In the genomic region with DNA sequence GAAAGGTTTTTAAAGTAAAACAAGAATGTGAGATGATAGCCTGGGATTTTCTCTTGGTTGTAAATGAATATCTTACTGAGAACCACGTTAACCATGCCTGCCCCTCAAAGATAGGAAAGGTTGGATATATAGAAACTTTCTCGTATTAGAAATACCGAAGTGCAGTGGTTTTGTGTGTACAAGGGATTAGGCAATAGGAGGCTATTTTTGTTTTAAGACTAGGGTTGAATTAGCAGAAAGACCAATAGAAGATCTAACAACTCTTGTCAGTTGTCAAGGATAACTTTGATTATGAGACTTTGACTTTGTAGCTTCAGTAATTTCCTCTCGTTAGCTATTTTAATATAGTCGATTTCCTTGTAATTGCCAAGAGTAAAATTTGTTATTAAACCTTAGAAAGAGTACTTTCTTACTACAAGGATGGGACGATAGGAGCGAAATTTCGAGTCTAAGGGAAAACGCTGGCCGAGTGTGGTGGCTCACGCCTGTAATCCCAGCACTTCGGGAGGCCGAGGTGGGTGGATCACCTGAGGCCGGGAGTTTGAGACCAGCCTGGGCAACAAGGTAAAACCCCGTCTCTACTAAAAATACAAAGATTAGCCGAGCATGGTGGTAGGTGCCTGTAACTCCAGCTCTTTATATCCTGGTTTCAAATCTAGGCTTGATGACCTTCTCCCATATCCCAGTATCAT, we compare ENCODE assay signal across 8 cellular contexts. TPM values are rescaled to one million over a fixed set of nuclear protein-coding genes. Genes with fewer than 3 reads are reported as not detected.
DNase-seq lines count a peak whose midpoint lies in the region; ATAC-seq, FAIRE-seq and TF ChIP-seq lines count a peak whose summit lies in the region.

No MANE protein-coding gene starts in this region.

- FAIRE-seq in K562 (lab: Jason Lieb, UNC) = no peak

- DNase-seq in CD4-positive, alpha-beta T cell = no peak
- DNase-seq in K562 (ENCODE audit: extremely low read depth in 1 of 4, low spot score in 3 of 4) (peak in 1 of 4 experiments; percentile 26), cerebellum (ENCODE audit: low spot score) (no peak), COR-L47 (lab: John Stamatoyannopoulos, UW) (no peak), NCI-H146 treated with DMSO at 0.1 percent for 48 hours (lab: John Stamatoyannopoulos, UW; ENCODE audit: unreplicated experiment) (no peak)
- DNase-seq in activated CD8-positive, alpha-beta memory T cell treated with anti-CD3 and anti-CD28 coated beads for 24 hours = no peak

- peaks cover 36% of the 10 kb centered on the region for H3K4me1 ChIP-seq in KMS-11 (ENCODE audit: low read depth, poor library complexity, severe bottlenecking)
- H3K4me1 ChIP-seq in K562 (replicated peaks in 1 of 2; ENCODE audit: control insufficient read depth in 2 of 2, insufficient read depth in 2 of 2, low read length in 2 of 2) = peaks cover 2 to 8% of the 10 kb centered on the region in 2 experiments; a peak in 2 of 5 replicates
- H3K4me1 ChIP-seq in mononuclear cell (ENCODE audit: insufficient read depth, low read length) = peaks cover 41% of the 10 kb centered on the region

- H3K27me3 ChIP-seq in CD4-positive, alpha-beta T cell (ENCODE audit: control insufficient read depth, insufficient read depth, low read length) = no peaks in the 10 kb centered on the region
- H3K27me3 ChIP-seq in KMS-11 (ENCODE audit: insufficient read depth, low read depth) (no peaks in the 10 kb centered on the region), K562 (ENCODE audit: control insufficient read depth in 2 of 2, insufficient read depth in 2 of 2, low read length in 2 of 2) (no peaks in the 10 kb centered on the region), mononuclear cell (ENCODE audit: insufficient read depth, low read length) (no peaks in the 10 kb centered on the region)

- H3K79me2 ChIP-seq in KMS-11 (ENCODE audit: insufficient read depth, low read depth) (peaks cover 77% of the 10 kb centered on the region), K562 (ENCODE audit: control insufficient read depth, insufficient read depth, low read length) (peaks cover 96% of the 10 kb centered on the region)

- ATAC-seq in CD4-positive, alpha-beta T cell (ENCODE audit: poor library complexity) = no peak
- ATAC-seq in K562 = no peak

- in situ Hi-C loops in K562 (cut with MboI) = no loop called here

- WGBS in K562 (ENCODE audit: insufficient coverage, low coverage, missing lambda C conversion rate) = 5% methylated on average over 15 of the region's 16 CpGs

- H3K4me1 Mint-ChIP-seq in CD4-positive, alpha-beta T cell (ENCODE audit: low read depth) = peaks cover 65% of the 10 kb centered on the region

- H3K9ac ChIP-seq in KMS-11 (peak overlapping the region; percentile 56; the same call in 1 of the 2 replicates), K562 (ENCODE audit: insufficient read depth in 1 of 2, low read depth in 2 of 2, low read length in 2 of 2) (peak overlapping the region; percentile 84 to 98)

- TF ChIP-seq EP300 in K562 (IDR thresholded peaks at IDR 0.05; ENCODE audit: low read length) = no peak

- no peak for TF ChIP-seq POLR2A in K562 (conservative IDR thresholded peaks at IDR 0.05)

- no peaks in the 10 kb centered on the region for H3K9me3 ChIP-seq in CD4-positive, alpha-beta T cell (ENCODE audit: control insufficient read depth, low read length)
- H3K9me3 ChIP-seq in K562 (replicated peaks; ENCODE audit: control insufficient read depth, insufficient read depth, low read depth, low read length) = no peaks in the 10 kb centered on the region
- no peaks in the 10 kb centered on the region for H3K9me3 ChIP-seq in mononuclear cell (ENCODE audit: low read depth, low read length)

- CTCF ChIA-PET in CD4-positive, alpha-beta T cell (lab: Charles Lee) = interaction anchor here (1.1 kb wide), 1 partner anchor 8 kb away, joined by 3 read pairs; no protein-coding TSS in a partner anchor
- CTCF ChIA-PET in K562 (lab: Yijun Ruan, JAX; ENCODE audit: low intra/inter-chr PET ratio) = no interaction called here

- H3K4me3 ChIP-seq in KMS-11 (IDR thresholded peaks at IDR 0.05; ENCODE audit: insufficient read depth, low read depth, low read length) = no peak overlapping the region
- peak overlapping the region; percentile 89 for H3K4me3 ChIP-seq in K562
- peak overlapping the region; percentile 85 for H3K4me3 ChIP-seq in mononuclear cell (ENCODE audit: low read length)

- H3K27ac Mint-ChIP-seq in CD4-positive, alpha-beta T cell = peak overlapping the region; percentile 99

- peaks cover 21% of the 10 kb centered on the region for H3K36me3 Mint-ChIP-seq in CD4-positive, alpha-beta T cell (ENCODE audit: low read depth)

- H3K27me3 Mint-ChIP-seq in CD4-positive, alpha-beta T cell = no peaks in the 10 kb centered on the region

- H3K27ac ChIP-seq in CD4-positive, alpha-beta T cell (ENCODE audit: low read depth, low read length) = peak overlapping the region; percentile 78
- H3K27ac ChIP-seq in KMS-11 (peak overlapping the region; percentile 52), K562 (ENCODE audit: extremely low read depth, low read depth, low read length) (peak overlapping the region; percentile 88)

- intact Hi-C loops in CD4-positive, alpha-beta T cell (cut with DNase I, micrococcal nuclease) = loop anchor here (5.0 to 10.0 kb wide), 9 partner anchors 172 to 1948 kb away; a partner anchor contains a TSS
- intact Hi-C loops in K562 (cut with micrococcal nuclease) = loop anchor here (5.0 kb wide), 3 partner anchors 55 to 155 kb away; no protein-coding TSS in a partner anchor

- peak overlapping the region; percentile 96 for H3K4me3 Mint-ChIP-seq in CD4-positive, alpha-beta T cell

- H3K9me1 ChIP-seq in K562 (ENCODE audit: control insufficient read depth, insufficient read depth, low read length) = no peaks in the 10 kb centered on the region

- no TSS peak for BruUV-seq in K562 (replicated peaks; lab: Mats Ljungman, UMichigan)

- H4K20me1 ChIP-seq in KMS-11 (ENCODE audit: insufficient read depth) (0 out of 2 replicates have a peak, but pooled peaks cover 13% of the 10 kb centered on the region), K562 (replicated peaks; ENCODE audit: control insufficient read depth, insufficient read depth, low read length) (0 out of 2 replicates have a peak, but pooled peaks cover 5% of the 10 kb centered on the region)

- H2AFZ ChIP-seq in KMS-11 (ENCODE audit: low read depth) = peak overlapping the region; percentile 76
- H2AFZ ChIP-seq in K562 (ENCODE audit: low read depth, low read length) = peak overlapping the region; percentile 99

- H3K36me3 ChIP-seq in KMS-11 (ENCODE audit: insufficient read depth) (no peaks in the 10 kb centered on the region), K562 (ENCODE audit: control insufficient read depth, insufficient read depth, low read length) (no peaks in the 10 kb centered on the region; the same call in 2 of the 3 replicates)

- no peak for TF ChIP-seq CTCF in CD4-positive, alpha-beta T cell (IDR thresholded peaks at IDR 0.05)
- TF ChIP-seq CTCF in KMS-11 (conservative IDR thresholded peaks at IDR 0.05; ENCODE audit: low read depth, low read length) (no peak), K562 (IDR thresholded peaks at IDR 0.05 in 2 of 3, conservative IDR thresholded peaks at IDR 0.05 in 1 of 3; ENCODE audit: insufficient read depth in 2 of 3, low read depth in 1 of 3, low read length in 3 of 3) (no peak)

- peak overlapping the region; percentile 71 for H3K4me2 ChIP-seq in KMS-11
- peak overlapping the region; percentile 95 for H3K4me2 ChIP-seq in K562 (ENCODE audit: insufficient read depth, low read length)

- H3K9me3 Mint-ChIP-seq in CD4-positive, alpha-beta T cell = no peaks in the 10 kb centered on the region

- POLR2A ChIA-PET in CD4-positive, alpha-beta T cell (lab: Charles Lee) = interaction anchor here (0.9 to 2.3 kb wide), 3 partner anchors 24 to 276 kb away, joined by 3 to 11 read pairs (median 11); a partner anchor contains a TSS
- POLR2A ChIA-PET in K562 (lab: Yijun Ruan, JAX) = interaction anchor here (0.6 to 1.8 kb wide), 8 partner anchors 12 to 234 kb away, joined by 3 to 7 read pairs (median 3); no protein-coding TSS in a partner anchor

- TF ChIP-seq RAD21 in K562 (CRISPR knock-in tag; conservative IDR thresholded peaks at IDR 0.05 in 1 of 2, IDR thresholded peaks at IDR 0.05 in 1 of 2) = no peak

RNA-seq across cellular contexts. Expression of a gene that starts 0.8 kb away (rescaled TPM):
- total RNA-seq in CD4-positive, alpha-beta T cell = 10 to 100 TPM; 10.0 to 10.3 TPM
- 19.5 and 84.0 TPM in 2 replicates for total RNA-seq in K562 (2011; cell fraction: chromatin; rRNA removed; ENCODE audit: low replicate concordance)
- total RNA-seq in K562 (2011; cell fraction: nucleolus; rRNA removed) = 9.0 and 15.1 TPM in 2 replicates
- total RNA-seq in K562 (2011; cell fraction: nucleoplasm; rRNA removed) = 23.5 and 47.5 TPM in 2 replicates
- total RNA-seq in K562 (2014; rRNA removed) (9.4 and 15.0 TPM in 2 replicates), K562 (2014; rRNA removed; fragmentation: Illumina TruSeq; extraction: Trizol) (26.2 and 26.4 TPM in 2 replicates), K562 (2015; rRNA removed; fragmentation: Illumina TruSeq; extraction: Trizol) (21.8 and 22.2 TPM in 2 replicates), K562 (2021) (15.3 and 16.5 TPM in 2 replicates), mononuclear cell (25.7 TPM), cerebellum (51.1 TPM)
- polyA plus RNA-seq in K562 (2011; rRNA removed) (26.5 and 31.6 TPM in 2 replicates), K562 (2014; fragmentation: Illumina TruSeq; extraction: Trizol) (16.3 and 20.8 TPM in 2 replicates), K562 (2014; fragmentation: Nextera tagmentation; extraction: Ambion mirVana) (10 to 100 TPM in 1 of 2 experiments, 1 to 10 TPM in 1; 6.1 to 11.4 TPM), K562 (2014; rRNA removed) (13.3 and 15.2 TPM in 2 replicates)
- 4.5 and 7.6 TPM in 2 replicates for polyA plus RNA-seq in K562 (2011; cell fraction: cytosol; rRNA removed)
- polyA plus RNA-seq in K562 (2011; cell fraction: nucleus; rRNA removed) = 20.8 and 20.9 TPM in 2 replicates
- polyA plus RNA-seq in K562 (2012) = 9.1 and 10.3 TPM in 2 replicates
- polyA minus RNA-seq in K562 (2011; rRNA and poly(A)+ RNA removed) = 72.2 and 76.7 TPM in 2 replicates
- 11.5 and 12.0 TPM in 2 replicates for polyA minus RNA-seq in K562 (2011; cell fraction: cytosol; rRNA and poly(A)+ RNA removed)
- polyA minus RNA-seq in K562 (2011; cell fraction: nucleus; rRNA and poly(A)+ RNA removed) = 19.8 and 35.3 TPM in 2 replicates

RNA-seq across cellular contexts. Expression of a gene that starts 1.1 kb away (rescaled TPM):
- total RNA-seq in CD4-positive, alpha-beta T cell = 10 to 100 TPM; 26.5 to 28.7 TPM
- 37.4 and 79.9 TPM in 2 replicates for total RNA-seq in K562 (2011; cell fraction: chromatin; rRNA removed; ENCODE audit: low replicate concordance)
- total RNA-seq in K562 (2011; cell fraction: nucleolus; rRNA removed) = 11.7 and 14.3 TPM in 2 replicates
- total RNA-seq in K562 (2011; cell fraction: nucleoplasm; rRNA removed) = 41.1 and 65.3 TPM in 2 replicates
- total RNA-seq in K562 (2014; rRNA removed) (6.6 and 8.6 TPM in 2 replicates), K562 (2014; rRNA removed; fragmentation: Illumina TruSeq; extraction: Trizol) (20.8 and 26.6 TPM in 2 replicates), K562 (2015; rRNA removed; fragmentation: Illumina TruSeq; extraction: Trizol) (20.3 and 24.5 TPM in 2 replicates), K562 (2021) (19.4 and 24.7 TPM in 2 replicates), mononuclear cell (53.0 TPM), cerebellum (55.9 TPM)
- polyA plus RNA-seq in K562 (2011; rRNA removed) (9.8 and 11.4 TPM in 2 replicates), K562 (2014; fragmentation: Illumina TruSeq; extraction: Trizol) (16.0 and 21.6 TPM in 2 replicates), K562 (2014; fragmentation: Nextera tagmentation; extraction: Ambion mirVana) (1 to 10 TPM; 3.4 to 5.1 TPM), K562 (2014; rRNA removed) (7.7 and 8.3 TPM in 2 replicates)
- polyA plus RNA-seq in K562 (2011; cell fraction: cytosol; rRNA removed) = 4.0 and 6.2 TPM in 2 replicates
- polyA plus RNA-seq in K562 (2011; cell fraction: nucleus; rRNA removed) = 9.4 and 10.4 TPM in 2 replicates
- 16.9 and 20.5 TPM in 2 replicates for polyA plus RNA-seq in K562 (2012)
- 41.3 and 46.5 TPM in 2 replicates for polyA minus RNA-seq in K562 (2011; rRNA and poly(A)+ RNA removed)
- polyA minus RNA-seq in K562 (2011; cell fraction: cytosol; rRNA and poly(A)+ RNA removed) = 19.3 and 20.4 TPM in 2 replicates
- polyA minus RNA-seq in K562 (2011; cell fraction: nucleus; rRNA and poly(A)+ RNA removed) = 22.9 and 24.8 TPM in 2 replicates
